ENCODE assay signal across 8 cellular contexts in the genomic region with DNA sequence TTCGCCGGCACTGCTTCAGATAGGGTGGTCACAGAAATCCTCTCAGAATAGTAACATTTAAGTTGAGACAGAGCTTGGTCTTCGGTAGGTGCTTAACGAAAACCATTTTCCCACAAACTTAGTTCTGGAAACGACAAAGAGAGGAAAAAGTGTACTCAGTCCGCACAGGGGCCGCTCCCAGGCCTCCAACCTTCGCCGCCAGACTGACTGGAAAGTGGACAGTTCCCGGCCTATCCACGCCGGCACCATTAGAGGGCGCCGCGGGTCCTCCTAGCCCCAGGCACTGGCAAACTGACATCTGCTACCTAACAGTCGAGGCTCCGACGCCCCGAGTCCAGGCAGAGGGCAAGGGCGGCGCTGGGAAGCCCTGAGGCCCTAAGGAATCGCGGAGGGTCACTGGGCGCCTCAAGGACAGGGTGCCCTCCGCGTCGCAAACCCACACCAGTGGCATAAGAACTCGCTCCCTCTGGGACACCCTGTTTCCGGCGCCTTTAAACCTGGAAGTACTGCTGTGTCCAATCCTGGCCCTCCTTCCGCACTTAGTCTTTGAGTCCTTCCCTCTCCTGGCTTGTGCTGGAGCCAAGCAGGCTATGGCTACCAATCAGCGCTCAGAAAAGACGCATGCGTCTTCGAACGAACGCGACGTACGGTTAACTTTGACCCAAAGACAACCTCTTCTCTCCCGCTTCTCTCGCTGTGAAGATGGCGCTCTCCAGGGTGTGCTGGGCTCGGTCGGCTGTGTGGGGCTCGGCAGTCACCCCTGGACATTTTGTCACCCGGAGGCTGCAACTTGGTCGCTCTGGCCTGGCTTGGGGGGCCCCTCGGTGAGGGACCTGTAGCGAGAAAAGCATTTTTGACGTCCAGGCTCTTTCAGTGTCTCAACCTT. TPM values are rescaled to one million over a fixed set of nuclear protein-coding genes. Genes with fewer than 3 reads are reported as not detected.
A peak's percentile ranks its signal among the peaks of the same experiment; 100 is the strongest.
DNase-seq lines count a peak whose midpoint lies in the region; ATAC-seq and TF ChIP-seq lines count a peak whose summit lies in the region.

A gene with protein sequence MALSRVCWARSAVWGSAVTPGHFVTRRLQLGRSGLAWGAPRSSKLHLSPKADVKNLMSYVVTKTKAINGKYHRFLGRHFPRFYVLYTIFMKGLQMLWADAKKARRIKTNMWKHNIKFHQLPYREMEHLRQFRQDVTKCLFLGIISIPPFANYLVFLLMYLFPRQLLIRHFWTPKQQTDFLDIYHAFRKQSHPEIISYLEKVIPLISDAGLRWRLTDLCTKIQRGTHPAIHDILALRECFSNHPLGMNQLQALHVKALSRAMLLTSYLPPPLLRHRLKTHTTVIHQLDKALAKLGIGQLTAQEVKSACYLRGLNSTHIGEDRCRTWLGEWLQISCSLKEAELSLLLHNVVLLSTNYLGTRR (plus strand): TSS at position 673 of the 886 bp plus-strand sequence. CDS start 30 bp downstream, at position 703.

- no peaks in the 10 kb centered on the region for H3K4me1 ChIP-seq in colonic mucosa

- peak; percentile 92 for TF ChIP-seq CTCF in colonic mucosa (IDR thresholded peaks at IDR 0.05)

- ATAC-seq in GM19324 (IDR thresholded peaks at IDR 0.05; ENCODE audit: low FRiP score, unreplicated experiment), result peak; percentile 97
- peak; percentile 94 for ATAC-seq in HG03469 (IDR thresholded peaks at IDR 0.05; ENCODE audit: unreplicated experiment)

- H3K4me3 ChIP-seq in colonic mucosa, result peak within 1 kb of the TSS; percentile 51

- peak within 1 kb of the TSS; percentile 96 for H3K27ac ChIP-seq in colonic mucosa
- H3K27ac ChIP-seq in layer of hippocampus (ENCODE audit: low read depth, low read length), result peak within 1 kb of the TSS; percentile 95

- no peaks in the 10 kb centered on the region for H3K9me3 ChIP-seq in colonic mucosa

- DNase-seq in C1 segment of cervical spinal cord (lab: John Stamatoyannopoulos, UW) (peak; percentile 78 to 99 (median 98)), NCI-H526 (lab: John Stamatoyannopoulos, UW) (peak; percentile 97 to 98), colonic mucosa (peak; percentile 96)
- peak; percentile 93 for DNase-seq in activated CD4-positive, alpha-beta T cell treated with anti-CD3 and anti-CD28 coated beads for 48 hours
- peak; percentile 79 to 82 for DNase-seq in stimulated activated CD4-positive, alpha-beta T cell treated with anti-CD3 and anti-CD28 coated beads, Interleukin-1b, Interleukin-23, amount 100 ng/mL, for 4 hours (ENCODE audit: low read depth in 2 of 2)

- H3K9ac ChIP-seq in colonic mucosa (ENCODE audit: low read depth in 2 of 2, low read length in 2 of 2), result peak within 1 kb of the TSS; percentile 89 to 90

- intact Hi-C loops in colonic mucosa (cut with DNase I), result loop anchor here (10.0 kb wide), 1 partner anchor 297 kb away; a partner anchor contains a TSS

- H3K27me3 ChIP-seq in colonic mucosa (no peaks in the 10 kb centered on the region), layer of hippocampus (ENCODE audit: control insufficient read depth, insufficient read depth, low read length) (no peaks in the 10 kb centered on the region)

- H3K36me3 ChIP-seq in colonic mucosa, result no peaks in the 10 kb centered on the region

RNA-seq across cellular contexts. Expression of the gene that starts here (rescaled TPM):
- 10 to 100 TPM; 54.8 to 67.8 TPM for total RNA-seq in colonic mucosa

Comparison
In these comparisons a context has a peak if more than half of its experiments do, and no peak if none do; other contexts are left out.
1. Peak in every context shown above with its lines: DNase-seq, ATAC-seq, H3K4me3 ChIP-seq and H3K27ac ChIP-seq.